In the genomic region with DNA sequence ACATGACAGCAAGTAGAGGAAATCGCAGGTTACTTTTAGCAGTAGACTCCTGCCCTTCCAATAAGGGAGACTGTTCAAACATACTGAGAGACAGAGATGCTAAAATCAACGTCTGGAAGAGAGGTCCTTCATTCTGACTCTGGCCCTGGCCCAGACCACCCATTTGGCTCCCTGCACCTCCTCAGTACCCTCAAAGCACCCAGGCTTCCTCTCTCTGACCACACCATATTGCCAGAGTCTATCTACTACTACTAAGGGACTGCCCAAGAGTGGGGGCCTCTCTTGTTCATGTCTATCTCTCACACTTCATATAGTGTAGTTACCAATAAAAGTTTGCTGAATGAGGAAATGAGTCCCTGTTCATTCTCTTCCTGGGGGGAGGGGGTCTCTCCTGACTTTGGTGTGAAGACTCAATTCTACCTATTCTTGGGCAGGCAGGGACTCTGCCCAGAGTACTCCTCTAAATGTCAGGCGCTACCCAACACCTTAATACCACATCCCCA, we compare ENCODE assay signal across 8 cellular contexts. TPM values are rescaled to one million over a fixed set of nuclear protein-coding genes. Genes with fewer than 3 reads are reported as not detected.
DNase-seq lines count a peak whose midpoint lies in the region; ATAC-seq and TF ChIP-seq lines count a peak whose summit lies in the region.

No MANE protein-coding gene starts in this region.

- H3K27ac ChIP-seq in urinary bladder (ENCODE audit: low read depth) = peak overlapping the region; percentile 91

- DNase-seq in activated naive CD4-positive, alpha-beta T cell treated with anti-CD3 and anti-CD28 coated beads, Interleukin-2, amount 50 U/mL, for 16 hours = no peak
- DNase-seq in activated B cell treated with CpG ODN at 0.5 μM for 24 hours (no peak), memory B cell (ENCODE audit: low spot score in 2 of 2) (no peak), NCI-H446 (lab: John Stamatoyannopoulos, UW) (no peak), G401 (ENCODE audit: low spot score) (no peak)
- no peak for DNase-seq in stimulated activated CD4-positive, alpha-beta T cell treated with anti-CD3 and anti-CD28 coated beads, Interleukin-15, amount 100 ng/mL, for 24 hours

- CTCF ChIA-PET in activated B cell treated with CpG ODN at 0.5 μM for 24 hours (lab: Charles Lee) = interaction anchor here (0.6 to 1.5 kb wide), 3 partner anchors 10 to 65 kb away, joined by 3 to 4 read pairs (median 4); no protein-coding TSS in a partner anchor

- peaks cover 94% of the 10 kb centered on the region for H3K4me1 Mint-ChIP-seq in activated naive CD4-positive, alpha-beta T cell treated with anti-CD3 and anti-CD28 coated beads, Interleukin-2, amount 50 U/mL, for 24 hours
- H3K4me1 Mint-ChIP-seq in activated B cell treated with CpG ODN at 0.5 μM for 24 hours (peaks cover 98% of the 10 kb centered on the region), memory B cell (peaks cover 76% of the 10 kb centered on the region)

- peak overlapping the region; percentile 93 for H3K27ac Mint-ChIP-seq in activated naive CD4-positive, alpha-beta T cell treated with anti-CD3 and anti-CD28 coated beads, Interleukin-2, amount 50 U/mL, for 24 hours
- H3K27ac Mint-ChIP-seq in activated B cell treated with CpG ODN at 0.5 μM for 24 hours (peak overlapping the region; percentile 95), memory B cell (peak overlapping the region; percentile 95)

- no peaks in the 10 kb centered on the region for H3K9me3 Mint-ChIP-seq in activated naive CD4-positive, alpha-beta T cell treated with anti-CD3 and anti-CD28 coated beads, Interleukin-2, amount 50 U/mL, for 24 hours
- H3K9me3 Mint-ChIP-seq in activated B cell treated with CpG ODN at 0.5 μM for 24 hours (no peaks in the 10 kb centered on the region), memory B cell (no peaks in the 10 kb centered on the region)

- H3K4me3 Mint-ChIP-seq in activated naive CD4-positive, alpha-beta T cell treated with anti-CD3 and anti-CD28 coated beads, Interleukin-2, amount 50 U/mL, for 24 hours = peak overlapping the region; percentile 81
- H3K4me3 Mint-ChIP-seq in activated B cell treated with CpG ODN at 0.5 μM for 24 hours (peak overlapping the region; percentile 97), memory B cell (peak overlapping the region; percentile 80)

- ATAC-seq in activated B cell treated with CpG ODN at 0.5 μM for 24 hours (ENCODE audit: low read depth) = peak; percentile 6
- peak; percentile 2 for ATAC-seq in memory B cell (ENCODE audit: low read depth)

- no peak overlapping the region for H3K4me3 ChIP-seq in urinary bladder (ENCODE audit: low read depth, low read length)

- in situ Hi-C loops in G401 (cut with HindIII; ENCODE audit: low sequenced_read_pairs) = no loop called here

- POLR2A ChIA-PET in activated B cell treated with CpG ODN at 0.5 μM for 24 hours (lab: Charles Lee) = interaction anchor here (1.3 to 18.9 kb wide), 6 partner anchors 9 to 134 kb away, joined by 3 to 593 read pairs (median 22); a partner anchor contains a TSS

- no peaks in the 10 kb centered on the region for H3K27me3 Mint-ChIP-seq in activated naive CD4-positive, alpha-beta T cell treated with anti-CD3 and anti-CD28 coated beads, Interleukin-2, amount 50 U/mL, for 24 hours
- H3K27me3 Mint-ChIP-seq in activated B cell treated with CpG ODN at 0.5 μM for 24 hours = no peaks in the 10 kb centered on the region
- no peaks in the 10 kb centered on the region for H3K27me3 Mint-ChIP-seq in memory B cell

- WGBS in urinary bladder = 48% methylated on average over 3 of the region's 3 CpGs

- no peak for TF ChIP-seq CTCF in activated B cell treated with CpG ODN at 0.5 μM for 24 hours (IDR thresholded peaks at IDR 0.05)

- peaks cover 7% of the 10 kb centered on the region for H3K4me1 ChIP-seq in urinary bladder (ENCODE audit: insufficient read depth)

- intact Hi-C loops in activated B cell treated with CpG ODN at 0.5 μM for 24 hours (cut with micrococcal nuclease) = loop anchor here (1.0 kb wide), 4 partner anchors 9 to 34 kb away; a partner anchor contains a TSS

- peaks cover 4% of the 10 kb centered on the region for H3K36me3 Mint-ChIP-seq in activated naive CD4-positive, alpha-beta T cell treated with anti-CD3 and anti-CD28 coated beads, Interleukin-2, amount 50 U/mL, for 24 hours
- H3K36me3 Mint-ChIP-seq in activated B cell treated with CpG ODN at 0.5 μM for 24 hours (ENCODE audit: low read depth) = peaks cover 22% of the 10 kb centered on the region
- peaks cover 8% of the 10 kb centered on the region for H3K36me3 Mint-ChIP-seq in memory B cell

- no peaks in the 10 kb centered on the region for H3K36me3 ChIP-seq in urinary bladder (ENCODE audit: insufficient read depth)

RNA-seq across cellular contexts. Expression of a gene that starts 8.5 kb away (rescaled TPM):
- total RNA-seq in activated B cell treated with CpG ODN at 0.5 μM for 24 hours (111 and 118 TPM in 2 replicates), urinary bladder (36.4 TPM)
- 57.7 TPM for polyA plus RNA-seq in urinary bladder
- total RNA-seq in G401 (2014; rRNA removed; shearing (Covaris generic)) = 15.1 and 15.3 TPM in 2 replicates
